In the genomic region with DNA sequence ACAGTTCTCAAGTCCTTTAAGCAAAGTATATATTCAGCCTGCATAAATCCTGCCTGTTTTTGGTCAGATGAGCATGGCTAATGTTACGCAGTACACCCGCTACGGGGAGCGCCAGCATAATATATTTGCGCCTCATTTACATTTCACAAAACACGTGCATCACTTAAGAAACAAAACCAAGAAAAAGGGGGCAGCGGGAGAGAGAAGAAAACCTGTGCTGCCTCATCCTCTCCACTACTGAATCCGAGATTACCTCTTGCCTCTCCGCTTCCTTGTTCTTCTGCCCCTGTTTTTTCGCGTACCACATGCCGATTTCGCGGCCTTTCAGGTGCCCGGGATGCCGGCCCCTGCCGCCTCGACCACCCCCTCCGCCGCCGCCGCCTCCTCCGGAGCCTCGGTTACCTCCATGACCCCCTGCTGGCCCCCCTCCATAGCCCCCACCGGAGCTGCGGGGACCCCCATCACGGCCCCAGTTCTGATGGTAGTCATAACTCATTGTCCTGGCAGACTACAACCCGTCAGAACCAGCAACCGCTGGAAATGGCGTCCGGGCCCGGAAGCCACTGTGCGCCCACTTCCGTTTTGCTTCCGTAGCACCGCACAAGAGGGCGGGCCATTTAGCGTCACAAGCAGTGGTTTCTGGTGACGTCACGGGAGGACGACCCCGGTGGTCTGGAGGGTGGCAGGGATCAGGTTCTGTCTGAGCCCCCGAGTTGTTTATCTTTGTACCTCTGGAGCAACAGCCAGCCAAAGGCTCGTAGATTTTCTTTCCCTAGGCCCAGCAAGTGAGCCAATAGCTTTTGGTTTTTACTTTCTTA, we compare ENCODE assay signal across 8 cellular contexts. TPM values are rescaled to one million over a fixed set of nuclear protein-coding genes. Genes with fewer than 3 reads are reported as not detected.
DNase-seq lines count a peak whose midpoint lies in the region; ATAC-seq and TF ChIP-seq lines count a peak whose summit lies in the region.

DHX36 (minus strand) TSS at position 567 of the 818 bp plus-strand sequence; CDS start at position 496, 71 bp downstream.

- DNase-seq in GM04504 (ENCODE audit: low read depth) (peak; percentile 71), NB4 (ENCODE audit: low read depth) (peak; percentile 91), SK-N-MC (ENCODE audit: low read depth, low spot score) (peak; percentile 80), glomerular endothelial cell (ENCODE audit: extremely low read depth, low read depth, low spot score) (peak; percentile 63), occipital lobe (lab: John Stamatoyannopoulos, UW) (peak; percentile 82)
- peak; percentile 89 for DNase-seq in activated naive CD4-positive, alpha-beta T cell treated with anti-CD3 and anti-CD28 coated beads, Interleukin-2, amount 50 U/mL, for 16 hours

- H3K36me3 ChIP-seq in SK-N-MC (ENCODE audit: insufficient read depth, low read length) = peaks cover 38% of the 10 kb centered on the region

- ATAC-seq in HG02571 (IDR thresholded peaks at IDR 0.05; ENCODE audit: unreplicated experiment) = peak; percentile 93

- peak; percentile 85 for TF ChIP-seq POLR2A in NB4 (IDR thresholded peaks at IDR 0.05; ENCODE audit: extremely low read depth, insufficient read length)

- no peak for TF ChIP-seq CTCF in NB4 (IDR thresholded peaks at IDR 0.05; ENCODE audit: low read depth, low read length)

- H3K9ac ChIP-seq in SK-N-MC (ENCODE audit: insufficient read length) = peak within 1 kb of the TSS; percentile 94

- H3K9me3 ChIP-seq in SK-N-MC (ENCODE audit: low read depth, low read length) = no peaks in the 10 kb centered on the region

- H3K27ac ChIP-seq in SK-N-MC (peak within 1 kb of the TSS; percentile 82), temporal lobe (ENCODE audit: low read depth, low read length) (peak within 1 kb of the TSS; percentile 17)

- peak within 1 kb of the TSS; percentile 99 for H3K4me3 ChIP-seq in NB4 (ENCODE audit: low read depth, low read length)
- H3K4me3 ChIP-seq in SK-N-MC = peak within 1 kb of the TSS; percentile 84

RNA-seq across cellular contexts. Expression of gene DHX36, which starts in this region (rescaled TPM):
- total RNA-seq in glomerular endothelial cell = 23.6 and 34.6 TPM in 2 replicates
- 131 TPM for total RNA-seq in occipital lobe
- total RNA-seq in temporal lobe = 104 TPM

Comparison
In these comparisons a context has a peak if more than half of its experiments do, and no peak if none do; other contexts are left out.
1. Peak in every context shown above with its lines: DNase-seq, ATAC-seq, H3K4me3 ChIP-seq and H3K27ac ChIP-seq.